In the genomic region with DNA sequence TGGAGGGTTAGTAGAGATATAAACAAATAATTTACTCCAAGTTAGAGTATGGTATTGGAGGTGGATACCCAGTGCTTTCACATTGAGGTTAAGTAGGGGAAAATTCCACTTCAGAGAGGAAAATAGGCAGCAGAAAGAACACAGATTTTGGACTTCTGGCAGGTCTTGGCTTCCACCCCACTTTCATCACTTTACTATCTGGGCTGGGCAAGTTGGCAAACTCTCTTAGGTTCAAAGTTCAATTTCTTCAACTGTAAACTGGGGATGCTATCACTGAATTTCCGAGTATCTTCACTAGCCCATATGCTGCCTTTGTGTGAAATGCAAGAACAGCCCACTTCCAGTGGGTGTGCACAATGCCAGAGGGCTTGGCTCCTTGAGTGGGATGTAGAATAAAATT, we compare ENCODE assay signal across 22 cellular contexts.
"Had no signal": no experiment of that assay in that cellular context is flagged by ENCODE, and none has a peak within 500 bp of the region (broad histone marks: within the 10 kb centered on the region; RNA-seq: fewer than 3 reads in every experiment).

No MANE protein-coding gene starts in this region.

- ATAC-seq: activated CD8-positive, alpha-beta T cell treated with anti-CD3 and anti-CD28 coated beads, Interleukin-2, amount 10 ng/mL, durations not matched to agents 7 days and 5 days; body of pancreas; SK-N-SH treated with all-trans-retinoic acid at 6 μM for 48 hours; stimulated activated naive CD8-positive, alpha-beta T cell treated with anti-CD3 and anti-CD28 coated beads, Interleukin-15, Interleukin-2, amounts not matched to agents 100 U/mL and 50 U/mL, for 24 hours; upper lobe of right lung had no signal

- H3K9me3 Mint-ChIP-seq: activated naive CD4-positive, alpha-beta T cell treated with anti-CD3 and anti-CD28 coated beads, Interleukin-2, amount 50 U/mL, for 24 hours; activated T-helper 1 cell treated with anti-CD3 and anti-CD28 coated beads, Interleukin-12 subunit alpha, Interleukin-12 subunit beta, Interleukin-2, Interleukin-4 antibody, amounts not matched to agents 30 ng/mL and 10 ng/mL and 1 ng/mL, durations not matched to agents 14 hours and 24 hours and 36 hours had no signal

- H3K27me3 ChIP-seq: body of pancreas, heart right ventricle, upper lobe of right lung had no signal

- H3K27ac ChIP-seq: body of pancreas, coronary artery, epithelial cell of prostate, upper lobe of right lung, WERI-Rb-1 had no signal

- H3K4me3 Mint-ChIP-seq: activated CD8-positive, alpha-beta T cell treated with anti-CD3 and anti-CD28 coated beads, Interleukin-2, amount 10 ng/mL, durations not matched to agents 7 days and 5 days; activated naive CD4-positive, alpha-beta T cell treated with anti-CD3 and anti-CD28 coated beads, Interleukin-2, amount 50 U/mL, for 24 hours; activated T-helper 1 cell treated with anti-CD3 and anti-CD28 coated beads, Interleukin-12 subunit alpha, Interleukin-12 subunit beta, Interleukin-2, Interleukin-4 antibody, amounts not matched to agents 30 ng/mL and 10 ng/mL and 1 ng/mL, durations not matched to agents 14 hours and 24 hours and 36 hours; mesothelial cell of epicardium; nephron had no signal

- H3K27ac Mint-ChIP-seq: activated CD8-positive, alpha-beta T cell treated with anti-CD3 and anti-CD28 coated beads, Interleukin-2, amount 10 ng/mL, durations not matched to agents 7 days and 5 days; activated naive CD4-positive, alpha-beta T cell treated with anti-CD3 and anti-CD28 coated beads, Interleukin-2, amount 50 U/mL, for 24 hours; activated T-helper 1 cell treated with anti-CD3 and anti-CD28 coated beads, Interleukin-12 subunit alpha, Interleukin-12 subunit beta, Interleukin-2, Interleukin-4 antibody, amounts not matched to agents 30 ng/mL and 10 ng/mL and 1 ng/mL, durations not matched to agents 14 hours and 24 hours and 36 hours; mesothelial cell of epicardium; nephron had no signal

- H3K4me1 ChIP-seq: upper lobe of right lung had no signal

- H3K27me3 Mint-ChIP-seq: activated naive CD4-positive, alpha-beta T cell treated with anti-CD3 and anti-CD28 coated beads, Interleukin-2, amount 50 U/mL, for 24 hours had no signal

- H3K4me3 ChIP-seq: body of pancreas, coronary artery, heart right ventricle, upper lobe of right lung had no signal

- DNase-seq: activated CD4-positive, alpha-beta T cell treated with anti-CD3 and anti-CD28 coated beads for 1 hour; activated CD4-positive, alpha-beta T cell treated with anti-CD3 and anti-CD28 coated beads, Interleukin-2, amount 50 U/mL, for 1 hour; activated CD8-positive, alpha-beta T cell treated with anti-CD3 and anti-CD28 coated beads, Interleukin-2, amount 10 ng/mL, durations not matched to agents 7 days and 5 days; activated gamma-delta T cell treated with Interleukin-2 at 50 U/mL for 16 hours; anterior cingulate cortex; central memory CD4-positive, alpha-beta T cell; heart right ventricle; mammary epithelial cell; posterior cingulate gyrus; stimulated activated CD4-positive, alpha-beta T cell treated with anti-CD3 and anti-CD28 coated beads, Interleukin-4, amount 100 ng/mL, for 4 hours; stimulated activated naive CD8-positive, alpha-beta T cell treated with anti-CD3 and anti-CD28 coated beads, Interleukin-15, Interleukin-2, amounts not matched to agents 100 U/mL and 50 U/mL, for 24 hours; T-helper 1 cell; upper lobe of right lung; WERI-Rb-1 had no signal

- H3K9me3 ChIP-seq: body of pancreas, upper lobe of right lung had no signal

- H3K4me1 Mint-ChIP-seq: activated naive CD4-positive, alpha-beta T cell treated with anti-CD3 and anti-CD28 coated beads, Interleukin-2, amount 50 U/mL, for 24 hours; nephron had no signal
